In genomic region chr7:74083117-74083876, GRCh38 we compare ENCODE assay signal across 8 cellular contexts. TPM values are rescaled to one million over a fixed set of nuclear protein-coding genes. Genes with fewer than 3 reads are reported as not detected.
DNase-seq lines count a peak whose midpoint lies in the region; ATAC-seq, FAIRE-seq and TF ChIP-seq lines count a peak whose summit lies in the region.

LIMK1 (plus strand) TSS chr7:74083804; CDS start chr7:74083991, 187 bp downstream.

- peak within 1 kb of the TSS; percentile 95 for H3K4me2 ChIP-seq in astrocyte (ENCODE audit: low read length)

- H3K4me3 ChIP-seq in GM12865 (ENCODE audit: low read depth, low read length): peak within 1 kb of the TSS; percentile 62
- H3K4me3 ChIP-seq in astrocyte (ENCODE audit: insufficient read depth, low read depth, low read length): peak within 1 kb of the TSS; percentile 58
- peak within 1 kb of the TSS; percentile 71 to 99 for H3K4me3 ChIP-seq in vagina

- no peaks in the 10 kb centered on the region for H3K27me3 Mint-ChIP-seq in astrocyte (ENCODE audit: low read depth, unreplicated experiment)

- H2AFZ ChIP-seq in astrocyte (ENCODE audit: low read depth, low read length): peak within 1 kb of the TSS; percentile 75

- H3K79me2 ChIP-seq in astrocyte (ENCODE audit: insufficient read depth, low read length): peaks cover 40% of the 10 kb centered on the region

- no peaks in the 10 kb centered on the region for H3K9me3 Mint-ChIP-seq in astrocyte (ENCODE audit: unreplicated experiment)

- peak within 1 kb of the TSS; percentile 75 for H3K27ac Mint-ChIP-seq in astrocyte (ENCODE audit: unreplicated experiment)

- DNase-seq in GM12865 (ENCODE audit: low read depth): peak; percentile 87
- DNase-seq in NCI-H146 treated with DMSO at 0.1 percent for 48 hours (lab: John Stamatoyannopoulos, UW; ENCODE audit: unreplicated experiment): peak; percentile 32
- DNase-seq in T-helper 9 cell: peak; percentile 79
- peak; percentile 50 for DNase-seq in astrocyte (ENCODE audit: low read depth)
- peak; percentile 92 for DNase-seq in hepatic stellate cell (ENCODE audit: low spot score)
- no peak for DNase-seq in renal cortical epithelial cell (ENCODE audit: low read depth)
- DNase-seq in vagina (ENCODE audit: extremely low spot score in 2 of 2): peak in 1 of 2 donors; percentile 90

- intact Hi-C loops in vagina (cut with DNase I): loop anchor here (10.0 kb wide), 1 partner anchor 92 kb away; the partner anchor contains the start of gene EIF4H

- peak within 1 kb of the TSS; percentile 72 for H3K27ac ChIP-seq in astrocyte (ENCODE audit: low read depth, low read length)
- peak within 1 kb of the TSS; percentile 86 for H3K27ac ChIP-seq in vagina

- peak within 1 kb of the TSS; percentile 89 for H3K4me3 Mint-ChIP-seq in astrocyte (ENCODE audit: unreplicated experiment)

- no peak for TF ChIP-seq CTCF in GM12865 (IDR thresholded peaks at IDR 0.05; ENCODE audit: insufficient read depth, low read depth, low read length, missing control alignments)
- no peak for TF ChIP-seq CTCF in astrocyte (IDR thresholded peaks at IDR 0.05; ENCODE audit: insufficient read depth, low read depth, low read length)
- TF ChIP-seq CTCF in vagina (IDR thresholded peaks at IDR 0.05): no peak

- H3K4me1 ChIP-seq in astrocyte (ENCODE audit: insufficient read depth, low read length) (peaks cover 30% of the 10 kb centered on the region), vagina (peaks cover 35% of the 10 kb centered on the region)

- H3K4me1 Mint-ChIP-seq in astrocyte (ENCODE audit: low read depth, unreplicated experiment): peaks cover 4% of the 10 kb centered on the region

- H3K36me3 Mint-ChIP-seq in astrocyte (ENCODE audit: low read depth, unreplicated experiment): peaks cover 10% of the 10 kb centered on the region

- FAIRE-seq in astrocyte (lab: Jason Lieb, UNC): no peak

- H3K9me3 ChIP-seq in astrocyte (ENCODE audit: insufficient read depth, low read depth, low read length) (no peaks in the 10 kb centered on the region), vagina (no peaks in the 10 kb centered on the region)

- H3K36me3 ChIP-seq in astrocyte (ENCODE audit: insufficient read depth, low read length) (peaks cover 9% of the 10 kb centered on the region), vagina (peaks cover 0 to 7% of the 10 kb centered on the region in 2 donors)

- peak in 1 of 2 donors; percentile 19 for TF ChIP-seq POLR2A in vagina (IDR thresholded peaks at IDR 0.05)

- peak within 1 kb of the TSS; percentile 93 for H3K9ac ChIP-seq in astrocyte (ENCODE audit: low read length)

- H3K27me3 ChIP-seq in astrocyte (ENCODE audit: insufficient read depth, low read length) (no peaks in the 10 kb centered on the region), vagina (no peaks in the 10 kb centered on the region)

- peak; percentile 86 for ATAC-seq in HG02642 (IDR thresholded peaks at IDR 0.05; ENCODE audit: poor library complexity, unreplicated experiment)

- H4K20me1 ChIP-seq in astrocyte (ENCODE audit: insufficient read depth, low read length): peaks cover 11% of the 10 kb centered on the region

RNA-seq across cellular contexts. Expression of gene LIMK1, which starts in this region (rescaled TPM):
- total RNA-seq in astrocyte (67.8 and 69.9 TPM in 2 replicates), renal cortical epithelial cell (40.8 and 69.2 TPM in 2 replicates), vagina (28.2 TPM)
